In genomic region chr10:35505241-35505873, GRCh38 we compare ENCODE assay signal across 15 cellular contexts.
"Had no signal": no experiment of that assay in that cellular context is flagged by ENCODE, and none has a peak within 500 bp of the region (broad histone marks: within the 10 kb centered on the region; RNA-seq: fewer than 3 reads in every experiment).

No MANE protein-coding gene starts in this region.

- H3K27ac Mint-ChIP-seq: immature natural killer cell, progenitor cell of endocrine pancreas had no signal

- H3K36me3 Mint-ChIP-seq: natural killer cell had no signal

- H3K27me3 Mint-ChIP-seq: progenitor cell of endocrine pancreas had no signal

- DNase-seq: effector CD8-positive, alpha-beta T cell; heart right ventricle; immature natural killer cell; mammary epithelial cell; natural killer cell; pancreas; right cardiac atrium; stimulated activated CD4-positive, alpha-beta T cell treated with anti-CD3 and anti-CD28 coated beads, Interleukin-2, amount 100 ng/mL, for 48 hours; stimulated activated naive CD4-positive, alpha-beta T cell treated with Interleukin-2 at 50 U/mL for 16 hours; trophoblast cell had no signal

- H3K9me3 Mint-ChIP-seq: immature natural killer cell, natural killer cell, neural crest cell had no signal

- H3K27me3 ChIP-seq: heart right ventricle, pancreas had no signal

- ATAC-seq: esophagus mucosa, heart right ventricle, natural killer cell, pancreas, right cardiac atrium had no signal

- H3K4me3 ChIP-seq: coronary artery, heart right ventricle, pancreas, smooth muscle cell had no signal

- H3K36me3 ChIP-seq: pancreas had no signal

- H3K4me2 ChIP-seq: smooth muscle cell had no signal

- H3K27ac ChIP-seq: coronary artery, heart right ventricle, pancreas had no signal

- H3K9me3 ChIP-seq: heart right ventricle, pancreas had no signal

- H3K4me3 Mint-ChIP-seq: immature natural killer cell, natural killer cell, neural crest cell had no signal
